ENCODE assay signal across 20 cellular contexts in genomic region chr1:21610027-21610426, GRCh38. TPM values are rescaled to one million over a fixed set of nuclear protein-coding genes. Genes with fewer than 3 reads are reported as not detected.
DNase-seq lines count a peak whose midpoint lies in the region; ATAC-seq, FAIRE-seq and TF ChIP-seq lines count a peak whose summit lies in the region.
"Had no signal": no experiment of that assay in that cellular context is flagged by ENCODE, and none has a peak within 500 bp of the region (broad histone marks: within the 10 kb centered on the region; RNA-seq: fewer than 3 reads in every experiment).

No MANE protein-coding gene starts in this region.

- no peak overlapping the region for H3K14ac ChIP-seq in H9 (ENCODE audit: insufficient read depth, low read length)

- no peak overlapping the region for H4K91ac ChIP-seq in H9 (ENCODE audit: insufficient read length, low read depth, low read length)

- no peak overlapping the region for H2BK12ac ChIP-seq in H9 (ENCODE audit: insufficient read length, low read depth, low read length)

- no peaks in the 10 kb centered on the region for H3K79me2 ChIP-seq in H9 (ENCODE audit: insufficient read depth, low read length)

- peaks cover 8 to 23% of the 10 kb centered on the region in 2 experiments for H3K4me1 Mint-ChIP-seq in H9

- H3K79me1 ChIP-seq in H9 (ENCODE audit: insufficient read depth, low read depth, low read length, poor library complexity, severe bottlenecking) = no peaks in the 10 kb centered on the region

- no peak overlapping the region for H4K5ac ChIP-seq in H9 (ENCODE audit: insufficient read length, low read depth, low read length)

- H3K9ac ChIP-seq in BLaER1 (no peak overlapping the region), H9 (ENCODE audit: extremely low read depth, insufficient read length, low read length) (no peak overlapping the region), kidney (ENCODE audit: low read length in 2 of 2) (no peak overlapping the region)

- H3K56ac ChIP-seq in H9 (ENCODE audit: insufficient read length, low read depth, low read length) = no peak overlapping the region

- H3K27me3 ChIP-seq in BLaER1 (0 out of 2 replicates have a peak, but pooled peaks cover 4% of the 10 kb centered on the region), H9 (ENCODE audit: insufficient read depth, low read length) (no peaks in the 10 kb centered on the region)

- H3K36me3 ChIP-seq in BLaER1 (no peaks in the 10 kb centered on the region), kidney (ENCODE audit: control insufficient read depth in 1 of 2, insufficient read depth in 2 of 2, low read length in 2 of 2) (peaks cover 16 to 42% of the 10 kb centered on the region in 2 donors)

- H3K4me2 ChIP-seq in BLaER1 = peak overlapping the region; percentile 39
- no peak overlapping the region for H3K4me2 ChIP-seq in H9 (ENCODE audit: insufficient read depth, insufficient read length, low read length)
- H3K4me2 ChIP-seq: A549 had no signal

- DNase-seq in H9 (no peak), kidney (peak; percentile 61), amniotic stem cell (lab: John Stamatoyannopoulos, UW) (no peak)
- DNase-seq: AML-193; Caco-2; Calu3; CD4-positive, alpha-beta T cell; CD8-positive, alpha-beta T cell; DMS79 treated with DMSO at 0.1 percent for 48 hours; GF-D8 had no signal

- no peaks in the 10 kb centered on the region; the same call in 1 of the 2 replicates for H3K27me3 Mint-ChIP-seq in H9 (ENCODE audit: low read depth)

- H3K4ac ChIP-seq in H9 (ENCODE audit: low read depth, low read length) = no peak overlapping the region

- H3K4me1 ChIP-seq in BLaER1 (peaks cover 14% of the 10 kb centered on the region), H9 (ENCODE audit: insufficient read depth, low read length) (0 out of 2 replicates have a peak, but pooled peaks cover 2% of the 10 kb centered on the region), kidney (ENCODE audit: control insufficient read depth in 1 of 2, insufficient read depth in 1 of 2, low read depth in 1 of 2, low read length in 2 of 2) (peaks cover 0 to 6% of the 10 kb centered on the region in 2 donors)

- intact Hi-C loops in kidney (cut with DNase I) = no loop called here

- no peak overlapping the region for H2BK120ac ChIP-seq in H9 (ENCODE audit: low read depth, low read length, poor library complexity, severe bottlenecking)

- H3K9me3 Mint-ChIP-seq in H9 = no peaks in the 10 kb centered on the region; a peak in 2 of 5 replicates
- H3K9me3 Mint-ChIP-seq: CD4-positive, alpha-beta T cell; CD8-positive, alpha-beta T cell had no signal

- H3K4me3 ChIP-seq in BLaER1 (no peak overlapping the region), kidney (ENCODE audit: low read length in 2 of 2) (no peak overlapping the region)
- H3K4me3 ChIP-seq: A549 had no signal

- no peaks in the 10 kb centered on the region for H3K9me3 ChIP-seq in BLaER1
- H3K9me3 ChIP-seq in H9 (ENCODE audit: control insufficient read depth, low read depth, low read length) = no peaks in the 10 kb centered on the region
- H3K9me3 ChIP-seq in kidney (ENCODE audit: control insufficient read depth in 1 of 2, low read length in 2 of 2) = no peaks in the 10 kb centered on the region
- H3K9me3 ChIP-seq: A549, Caco-2 had no signal

- FAIRE-seq in kidney (lab: Jason Lieb, UNC) = no peak
- FAIRE-seq: A549, D721Med, G401.6, GM12891 had no signal

- H2BK15ac ChIP-seq in H9 (ENCODE audit: low read depth, low read length) = no peak overlapping the region

- H2BK20ac ChIP-seq in H9 (ENCODE audit: low read depth, low read length, poor library complexity, severe bottlenecking) = no peak overlapping the region

- no CpG with 5 or more reads among the region's 16 CpGs for WGBS in H9 (ENCODE audit: extremely low coverage, insufficient read length, low lambda C conversion rate)

- H4K20me1 ChIP-seq in BLaER1 = no peaks in the 10 kb centered on the region
- H4K20me1 ChIP-seq in H9 (ENCODE audit: control insufficient read depth, insufficient read depth, insufficient read length) = no peaks in the 10 kb centered on the region

- H3K23me2 ChIP-seq in H9 (ENCODE audit: insufficient read length, low read depth, low read length, poor library complexity, severe bottlenecking) = no peaks in the 10 kb centered on the region

- H2AFZ ChIP-seq in H9 (ENCODE audit: low read length) = no peak overlapping the region

- no peak overlapping the region for H3K23ac ChIP-seq in H9 (ENCODE audit: insufficient read length, low read depth, low read length)

- H3K27ac ChIP-seq in BLaER1 (no peak overlapping the region), H9 (ENCODE audit: insufficient read length, low read depth, low read length) (no peak overlapping the region), kidney (ENCODE audit: low read depth in 2 of 2, low read length in 2 of 2) (no peak overlapping the region)
- H3K27ac ChIP-seq: 22Rv1, A549, C4-2B had no signal

- no peak overlapping the region for H3K18ac ChIP-seq in H9 (ENCODE audit: insufficient read length, low read depth, low read length)

- H3T11ph ChIP-seq in H9 (ENCODE audit: low read length) = no peak overlapping the region

- no peak overlapping the region for H2AK5ac ChIP-seq in H9 (ENCODE audit: insufficient read length, low read length)

- ATAC-seq in GM18873 (IDR thresholded peaks at IDR 0.05; ENCODE audit: low FRiP score, unreplicated experiment) (no peak), GM21526 (IDR thresholded peaks at IDR 0.05; ENCODE audit: low FRiP score, unreplicated experiment) (no peak)
- ATAC-seq: A549; CD8-positive, alpha-beta T cell had no signal

- TF ChIP-seq CTCF in H9 (conservative IDR thresholded peaks at IDR 0.05) = 0 out of 3 replicates have a peak, but pooled peaks have one; percentile 2
- TF ChIP-seq CTCF in kidney (IDR thresholded peaks at IDR 0.05; ENCODE audit: borderline replicate concordance, extremely low read depth, insufficient read depth) = no peak

- H4K8ac ChIP-seq in H9 (replicated peaks; ENCODE audit: insufficient read length, low read depth, low read length) = no peak overlapping the region

- no peak overlapping the region for H2BK5ac ChIP-seq in H9 (ENCODE audit: insufficient read length, low read length)

- no peak overlapping the region for H3K4me3 Mint-ChIP-seq in H9
- H3K4me3 Mint-ChIP-seq: B cell; CD4-positive, alpha-beta T cell; CD8-positive, alpha-beta T cell had no signal

- H3K27ac Mint-ChIP-seq in H9 = no peak overlapping the region; a peak in 1 of 7 replicates
- H3K27ac Mint-ChIP-seq: B cell; CD4-positive, alpha-beta T cell; CD8-positive, alpha-beta T cell had no signal

- no peaks in the 10 kb centered on the region; a peak in 2 of 7 replicates for H3K36me3 Mint-ChIP-seq in H9 (ENCODE audit: insufficient read depth in 1 of 3, low read depth in 3 of 3)
- H3K36me3 Mint-ChIP-seq: CD8-positive, alpha-beta T cell had no signal

RNA-seq across cellular contexts. Expression of gene RAP1GAP, which starts 59.1 kb away (rescaled TPM):
- total RNA-seq in H9 (2021) = 6.4 and 7.9 TPM in 2 replicates
- 39.2 TPM for total RNA-seq in kidney
- 200 TPM for polyA plus RNA-seq in kidney (ENCODE audit: insufficient read depth, low read depth, low replicate concordance)
